Comparison of ENCODE assay signal across 9 cellular contexts in genomic region chr7:75772081-75773077, GRCh38. TPM values are rescaled to one million over a fixed set of nuclear protein-coding genes. Genes with fewer than 3 reads are reported as not detected.
DNase-seq lines count a peak whose midpoint lies in the region; TF ChIP-seq lines count a peak whose summit lies in the region.
"Had no signal": no experiment of that assay in that cellular context is flagged by ENCODE, and none has a peak within 500 bp of the region (broad histone marks: within the 10 kb centered on the region; RNA-seq: fewer than 3 reads in every experiment).

Gene CCL26, minus strand, starts transcription at chr7:75772211. Its CDS starts 35 bp downstream, at chr7:75772176.

- DNase-seq in HS-27A (ENCODE audit: low read depth) (peak; percentile 81), astrocyte of the spinal cord (ENCODE audit: low read depth, low spot score) (peak; percentile 78), kidney tubule cell (ENCODE audit: low spot score) (peak; percentile 17), tibial nerve (ENCODE audit: low spot score in 2 of 2) (peak; percentile 57 to 77), dedifferentiated amniotic fluid mesenchymal stem cell (ENCODE audit: extremely low spot score) (no peak)
- DNase-seq in activated naive CD4-positive, alpha-beta T cell treated with Interleukin-2 at 50 U/mL for 16 hours = no peak
- DNase-seq in effector CD8-positive, alpha-beta T cell (lab: John Stamatoyannopoulos, UW) = no peak
- DNase-seq: activated B cell treated with CpG ODN at 0.5 μM for 24 hours, mesendoderm had no signal

- 44 to 46% methylated on average over 9 of the region's 9 CpGs for WGBS in tibial nerve, 2 donors

- H3K27ac ChIP-seq in tibial nerve = peak within 1 kb of the TSS in 3 of 4 donors; percentile 10 to 80 (median 74)

- in situ Hi-C loops in astrocyte of the spinal cord (cut with HindIII; ENCODE audit: low sequenced_read_pairs) = no loop called here

- TF ChIP-seq CTCF in astrocyte of the spinal cord (IDR thresholded peaks at IDR 0.05; ENCODE audit: low read depth, low read length) (no peak), tibial nerve (IDR thresholded peaks at IDR 0.05) (no peak)

- H3K36me3 ChIP-seq in tibial nerve = no peaks in the 10 kb centered on the region

- H3K4me3 ChIP-seq in astrocyte of the spinal cord (ENCODE audit: low read depth, low read length) (no peak within 1 kb of the TSS), tibial nerve (no peak within 1 kb of the TSS)

- no peak for TF ChIP-seq POLR2A in tibial nerve (IDR thresholded peaks at IDR 0.05)

- no peaks in the 10 kb centered on the region for H3K9me3 ChIP-seq in tibial nerve

- TF ChIP-seq EP300 in tibial nerve (IDR thresholded peaks at IDR 0.05) = peak in 1 of 2 donors; percentile 33

- peaks cover 0 to 22% (median 0%) of the 10 kb centered on the region in 4 donors for H3K4me1 ChIP-seq in tibial nerve

- no peaks in the 10 kb centered on the region for H3K27me3 ChIP-seq in tibial nerve

RNA-seq across cellular contexts. Expression of gene CCL26, which starts in this region (rescaled TPM):
- 1 to 10 TPM in 2 of 4 donors, not detected in 2; 3.8 to 6.3 TPM for total RNA-seq in tibial nerve
- total RNA-seq: activated B cell treated with CpG ODN at 0.5 μM for 24 hours had no signal

Comparison
In these comparisons a context has a peak if more than half of its experiments do, and no peak if none do; other contexts are left out.
1. DNase-seq: peak in HS-27A (single experiment), astrocyte of the spinal cord (single experiment), kidney tubule cell (single experiment) and tibial nerve (2 of 2); none in activated naive CD4-positive, alpha-beta T cell treated with Interleukin-2 at 50 U/mL for 16 hours (single experiment), effector CD8-positive, alpha-beta T cell (single experiment) and dedifferentiated amniotic fluid mesenchymal stem cell (single experiment).